13 cellular contexts compared by ENCODE assay signal in genomic region chr10:43861966-43862751, GRCh38.
DNase-seq lines count a peak whose midpoint lies in the region; ATAC-seq and TF ChIP-seq lines count a peak whose summit lies in the region.
"Had no signal": no experiment of that assay in that cellular context is flagged by ENCODE, and none has a peak within 500 bp of the region (broad histone marks: within the 10 kb centered on the region; RNA-seq: fewer than 3 reads in every experiment).

No MANE protein-coding gene starts in this region.

- in situ Hi-C loops in GM13976 (cut with MboI; ENCODE audit: low sequenced_read_pairs, unreplicated experiment), result no loop called here

- CTCF ChIA-PET in CD4-positive, alpha-beta memory T cell (lab: Charles Lee; ENCODE audit: partially characterized antibody), result interaction anchor here (1.3 kb wide), 1 partner anchor 191 kb away, joined by 3 read pairs; no protein-coding TSS in a partner anchor

- H3K9me3 ChIP-seq in left ventricle myocardium inferior (replicated peaks), result no peaks in the 10 kb centered on the region
- H3K9me3 ChIP-seq in CD4-positive, alpha-beta memory T cell (ENCODE audit: control insufficient read depth in 1 of 2, low read length in 2 of 2), result no peaks in the 10 kb centered on the region
- H3K9me3 ChIP-seq: pancreas had no signal

- intact Hi-C loops in left ventricle myocardium inferior (cut with micrococcal nuclease), result no loop called here
- intact Hi-C loops in CD4-positive, alpha-beta memory T cell (cut with micrococcal nuclease), result no loop called here

- H3K27ac Mint-ChIP-seq in stimulated activated effector memory CD8-positive, alpha-beta T cell treated with anti-CD3 and anti-CD28 coated beads, Interleukin-12 subunit alpha, Interleukin-12 subunit beta, amount 100 ng/mL, for 72 hours, result no peak overlapping the region
- no peak overlapping the region for H3K27ac Mint-ChIP-seq in CD4-positive, alpha-beta memory T cell
- H3K27ac Mint-ChIP-seq: brain, T-helper 17 cell had no signal

- H3K27me3 Mint-ChIP-seq in CD4-positive, alpha-beta memory T cell, result peaks cover 0 to 2% of the 10 kb centered on the region in 2 donors

- no peak overlapping the region for H3K4me3 Mint-ChIP-seq in stimulated activated effector memory CD8-positive, alpha-beta T cell treated with anti-CD3 and anti-CD28 coated beads, Interleukin-12 subunit alpha, Interleukin-12 subunit beta, amount 100 ng/mL, for 72 hours
- H3K4me3 Mint-ChIP-seq in CD4-positive, alpha-beta memory T cell, result no peak overlapping the region
- H3K4me3 Mint-ChIP-seq: brain, T-helper 17 cell had no signal

- peak; percentile 33 for DNase-seq in activated CD8-positive, alpha-beta memory T cell treated with anti-CD3 and anti-CD28 coated beads, Interleukin-2, amount 50 U/mL, for 48 hours
- no peak for DNase-seq in activated CD8-positive, alpha-beta memory T cell treated with anti-CD3 and anti-CD28 coated beads for 24 hours
- DNase-seq in left ventricle myocardium inferior, result no peak
- no peak for DNase-seq in stimulated activated effector memory CD8-positive, alpha-beta T cell treated with anti-CD3 and anti-CD28 coated beads, Interleukin-12 subunit alpha, Interleukin-12 subunit beta, amount 100 ng/mL, for 72 hours (ENCODE audit: low spot score in 2 of 2)
- no peak for DNase-seq in GM13976 (ENCODE audit: low spot score)
- no peak for DNase-seq in CD4-positive, alpha-beta memory T cell
- DNase-seq: H7, NCI-H1105 treated with DMSO at 0.1 percent for 48 hours, T-helper 17 cell had no signal

- TF ChIP-seq CTCF in left ventricle myocardium inferior (IDR thresholded peaks at IDR 0.05; ENCODE audit: borderline replicate concordance) (no peak), GM13976 (IDR thresholded peaks at IDR 0.05; ENCODE audit: borderline replicate concordance, control extremely low read depth, extremely low read depth, insufficient read depth, missing control alignments) (no peak)

- H3K4me1 Mint-ChIP-seq in stimulated activated effector memory CD8-positive, alpha-beta T cell treated with anti-CD3 and anti-CD28 coated beads, Interleukin-12 subunit alpha, Interleukin-12 subunit beta, amount 100 ng/mL, for 72 hours, result peaks cover 7% of the 10 kb centered on the region
- H3K4me1 Mint-ChIP-seq in CD4-positive, alpha-beta memory T cell, result peaks cover 0 to 3% (median 3%) of the 10 kb centered on the region in 4 donors

- ATAC-seq in SK-N-SH treated with all-trans-retinoic acid at 6 μM for 48 hours (peak; percentile 34), HG03139 (IDR thresholded peaks at IDR 0.05; ENCODE audit: unreplicated experiment) (no peak)
- peak; percentile 84 for ATAC-seq in stimulated activated effector memory CD8-positive, alpha-beta T cell treated with anti-CD3 and anti-CD28 coated beads, Interleukin-12 subunit alpha, Interleukin-12 subunit beta, amount 100 ng/mL, for 72 hours
- ATAC-seq: T-helper 17 cell had no signal

- H3K4me3 ChIP-seq in left ventricle myocardium inferior, result no peak overlapping the region
- H3K4me3 ChIP-seq in CD4-positive, alpha-beta memory T cell (ENCODE audit: low read length in 2 of 2), result no peak overlapping the region
- H3K4me3 ChIP-seq: pancreas had no signal

- no peaks in the 10 kb centered on the region for H3K36me3 ChIP-seq in left ventricle myocardium inferior
- H3K36me3 ChIP-seq in CD4-positive, alpha-beta memory T cell (ENCODE audit: insufficient read depth, low read length), result no peaks in the 10 kb centered on the region
- H3K36me3 ChIP-seq: pancreas had no signal

- H3K4me1 ChIP-seq in left ventricle myocardium inferior, result peaks cover 55% of the 10 kb centered on the region
- no peaks in the 10 kb centered on the region for H3K4me1 ChIP-seq in CD4-positive, alpha-beta memory T cell (ENCODE audit: insufficient read depth, low read length)

- no peaks in the 10 kb centered on the region for H3K9me3 Mint-ChIP-seq in stimulated activated effector memory CD8-positive, alpha-beta T cell treated with anti-CD3 and anti-CD28 coated beads, Interleukin-12 subunit alpha, Interleukin-12 subunit beta, amount 100 ng/mL, for 72 hours
- no peaks in the 10 kb centered on the region for H3K9me3 Mint-ChIP-seq in CD4-positive, alpha-beta memory T cell

- no peaks in the 10 kb centered on the region for H3K27me3 ChIP-seq in left ventricle myocardium inferior (ENCODE audit: low read depth)
- no peaks in the 10 kb centered on the region for H3K27me3 ChIP-seq in CD4-positive, alpha-beta memory T cell (ENCODE audit: insufficient read depth, low read length)
- H3K27me3 ChIP-seq: pancreas had no signal

- H3K27ac ChIP-seq in left ventricle myocardium inferior (replicated peaks), result peak overlapping the region; percentile 87
- no peak overlapping the region for H3K27ac ChIP-seq in CD4-positive, alpha-beta memory T cell (ENCODE audit: low read depth, low read length)
- H3K27ac ChIP-seq: pancreas had no signal

- POLR2A ChIA-PET in CD4-positive, alpha-beta memory T cell (lab: Charles Lee; ENCODE audit: partially characterized antibody), result no interaction called here

- H3K36me3 Mint-ChIP-seq in stimulated activated effector memory CD8-positive, alpha-beta T cell treated with anti-CD3 and anti-CD28 coated beads, Interleukin-12 subunit alpha, Interleukin-12 subunit beta, amount 100 ng/mL, for 72 hours, result no peaks in the 10 kb centered on the region
- H3K36me3 Mint-ChIP-seq in CD4-positive, alpha-beta memory T cell, result no peaks in the 10 kb centered on the region
- H3K36me3 Mint-ChIP-seq: brain had no signal

TF ChIP-seq in SK-N-SH treated with all-trans-retinoic acid at 6 μM for 48 hours, 23 proteins besides CTCF, POLR2A, EP300 and RAD21:
- TF ChIP-seq CSDC2 (CRISPR knock-in tag; IDR thresholded peaks at IDR 0.05) (no peak), ISL1 (CRISPR knock-in tag; IDR thresholded peaks at IDR 0.05) (no peak), ZNF565 (CRISPR knock-in tag; conservative IDR thresholded peaks at IDR 0.05; ENCODE audit: low read depth) (no peak), BACH2 (CRISPR knock-in tag; IDR thresholded peaks at IDR 0.05; ENCODE audit: borderline replicate concordance) (no peak), PPARA (CRISPR knock-in tag; IDR thresholded peaks at IDR 0.05; ENCODE audit: borderline replicate concordance) (no peak)
